Comparison of ENCODE assay signal across 8 cellular contexts in genomic region chr10:11036424-11037011, GRCh38. TPM values are rescaled to one million over a fixed set of nuclear protein-coding genes. Genes with fewer than 3 reads are reported as not detected.
DNase-seq lines count a peak whose midpoint lies in the region; ATAC-seq and TF ChIP-seq lines count a peak whose summit lies in the region.

No MANE protein-coding gene starts in this region.

- POLR2A ChIA-PET in AG04449 (lab: Yijun Ruan, JAX): no interaction called here

- ATAC-seq in aorta (ENCODE audit: low FRiP score) (peak; percentile 68), HG02642 (IDR thresholded peaks at IDR 0.05; ENCODE audit: poor library complexity, unreplicated experiment) (no peak), GM21360 (IDR thresholded peaks at IDR 0.05; ENCODE audit: unreplicated experiment) (no peak)

- CTCF ChIA-PET in AG04449 (lab: Yijun Ruan, JAX): interaction anchor here (0.6 to 5.2 kb wide), 23 partner anchors 8 to 1705 kb away, joined by 3 to 37 read pairs (median 3); no protein-coding TSS in a partner anchor

- H3K9me3 ChIP-seq in aorta (ENCODE audit: control insufficient read depth, low read length): no peaks in the 10 kb centered on the region

- no peaks in the 10 kb centered on the region for H3K4me1 ChIP-seq in aorta (ENCODE audit: control insufficient read depth in 1 of 2, insufficient read depth in 2 of 2, low read length in 2 of 2)

- WGBS in aorta, 2 donors: 78 to 81% methylated on average over 5 of the region's 5 CpGs

- DNase-seq in AG04449 (ENCODE audit: low read depth, low spot score) (no peak), HCEC 1CT (peak; percentile 59), amniotic epithelial cell (ENCODE audit: low read depth) (peak; percentile 54), iPS-NIHi7 (ENCODE audit: extremely low spot score) (peak; percentile 67), aorta (no peak), SIG-M5 (lab: John Stamatoyannopoulos, UW) (no peak)

- no peaks in the 10 kb centered on the region for H3K27me3 ChIP-seq in aorta (ENCODE audit: control insufficient read depth in 1 of 2, insufficient read depth in 2 of 2, low read length in 1 of 2)

- peak; percentile 54 for TF ChIP-seq CTCF in AG04449 (IDR thresholded peaks at IDR 0.05; ENCODE audit: insufficient read depth, low read length, missing control alignments)

- intact Hi-C loops in aorta (cut with DNase I): no loop called here

- H3K27ac ChIP-seq in aorta (ENCODE audit: low read depth in 1 of 2, low read length in 2 of 2): no peak overlapping the region

- H3K4me3 ChIP-seq in AG04449 (ENCODE audit: low read depth, low read length): no peak overlapping the region
- no peak overlapping the region for H3K4me3 ChIP-seq in aorta (ENCODE audit: low read length in 2 of 2)

- H3K36me3 ChIP-seq in aorta (ENCODE audit: control insufficient read depth in 1 of 2, insufficient read depth in 2 of 2, low read length in 1 of 2): no peaks in the 10 kb centered on the region

RNA-seq across cellular contexts. Expression of gene CELF2, which starts 18.8 kb away (rescaled TPM):
- 10 to 100 TPM; 52.6 to 55.4 TPM for total RNA-seq in aorta
- polyA plus RNA-seq in aorta: 10 to 100 TPM; 10.9 to 20.3 TPM

Comparison
In these comparisons a context has a peak if more than half of its experiments do, and no peak if none do; other contexts are left out.
1. DNase-seq: peak in HCEC 1CT (single experiment), amniotic epithelial cell (single experiment) and iPS-NIHi7 (single experiment); none in AG04449 (single experiment), aorta (0 of 2) and SIG-M5 (single experiment).